Comparison of ENCODE assay signal across 10 cellular contexts in the genomic region with DNA sequence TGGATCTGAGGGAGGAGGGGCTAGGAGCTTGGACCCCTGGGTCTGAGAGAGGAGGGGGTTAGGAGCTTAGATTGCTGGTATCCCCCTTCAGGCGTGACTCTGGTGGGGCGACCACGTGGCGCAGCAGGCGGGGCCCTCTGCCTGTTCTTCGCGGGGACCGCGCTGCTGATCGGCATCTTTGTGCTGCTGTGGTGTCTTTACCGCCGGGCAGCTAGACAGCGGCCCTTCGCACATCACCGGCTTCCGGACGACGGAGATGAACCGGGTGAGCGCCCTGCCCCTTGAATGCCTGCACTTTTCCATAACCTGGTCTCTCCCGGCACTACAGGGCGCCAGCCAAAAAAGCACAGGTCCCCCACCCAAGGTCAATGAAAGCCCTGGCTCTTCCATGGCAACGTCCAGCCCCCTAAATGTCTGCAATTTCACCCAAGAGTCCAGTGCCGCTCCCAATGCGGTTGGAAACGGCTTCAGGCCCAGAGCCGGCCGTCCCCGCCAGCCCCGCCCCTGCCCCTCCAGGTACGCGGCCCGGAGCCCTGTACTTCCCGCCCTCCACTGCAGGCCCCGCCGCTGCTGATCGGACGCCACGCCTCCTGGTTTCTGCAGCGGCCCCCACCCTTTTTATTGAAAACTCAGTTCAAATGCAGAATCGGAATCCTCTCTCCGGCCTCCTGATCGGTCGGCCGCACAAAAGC. TPM values are rescaled to one million over a fixed set of nuclear protein-coding genes. Genes with fewer than 3 reads are reported as not detected.
A peak's percentile ranks its signal among the peaks of the same experiment; 100 is the strongest.
DNase-seq lines count a peak whose midpoint lies in the region; ATAC-seq and TF ChIP-seq lines count a peak whose summit lies in the region.
"Had no signal": no experiment of that assay in that cellular context is flagged by ENCODE, and none has a peak within 500 bp of the region (broad histone marks: within the 10 kb centered on the region; RNA-seq: fewer than 3 reads in every experiment).

No MANE protein-coding gene starts in this region.

- ATAC-seq in activated CD4-positive, alpha-beta T cell treated with anti-CD3 and anti-CD28 coated beads for 36 hours = peak; percentile 28
- no peak for ATAC-seq in psoas muscle

- WGBS in endodermal cell (ENCODE audit: insufficient coverage in 1 of 2, insufficient read length in 1 of 2), 2 experiments = 5 to 7% methylated on average over 35 to 45 of the region's 45 CpGs
- WGBS in psoas muscle, 3 donors = 1 to 2% (median 1%) methylated on average over 44 to 45 of the region's 45 CpGs

- no peaks in the 10 kb centered on the region for H3K9me3 Mint-ChIP-seq in activated CD4-positive, alpha-beta T cell treated with anti-CD3 and anti-CD28 coated beads for 36 hours (ENCODE audit: low read depth)
- H3K9me3 Mint-ChIP-seq in endodermal cell = peaks cover 10% of the 10 kb centered on the region

- CTCF ChIA-PET in activated CD4-positive, alpha-beta T cell treated with anti-CD3 and anti-CD28 coated beads for 36 hours (lab: Charles Lee) = interaction anchor here (2.8 kb wide), 1 partner anchor 35 kb away, joined by 13 read pairs; no protein-coding TSS in a partner anchor

- peaks cover 78% of the 10 kb centered on the region for H3K27me3 Mint-ChIP-seq in activated CD4-positive, alpha-beta T cell treated with anti-CD3 and anti-CD28 coated beads for 36 hours
- peaks cover 98% of the 10 kb centered on the region for H3K27me3 Mint-ChIP-seq in endodermal cell (ENCODE audit: insufficient read depth)

- H3K4me3 ChIP-seq in endodermal cell (ENCODE audit: low read length) = peak overlapping the region; percentile 60
- H3K4me3 ChIP-seq in psoas muscle = peak overlapping the region; percentile 7
- H3K4me3 ChIP-seq in vagina = no peak overlapping the region

- POLR2A ChIA-PET in activated CD4-positive, alpha-beta T cell treated with anti-CD3 and anti-CD28 coated beads for 36 hours (lab: Charles Lee) = no interaction called here

- TF ChIP-seq POLR2A in vagina (IDR thresholded peaks at IDR 0.05) = no peak

- TF ChIP-seq CTCF in endodermal cell (conservative IDR thresholded peaks at IDR 0.05) = no peak
- no peak for TF ChIP-seq CTCF in psoas muscle (IDR thresholded peaks at IDR 0.05)
- TF ChIP-seq CTCF in vagina (IDR thresholded peaks at IDR 0.05) = no peak

- H3K9me3 ChIP-seq in endodermal cell (ENCODE audit: control insufficient read depth, low read length) (no peaks in the 10 kb centered on the region), psoas muscle (no peaks in the 10 kb centered on the region), vagina (no peaks in the 10 kb centered on the region)

- H3K36me3 ChIP-seq in endodermal cell (ENCODE audit: control insufficient read depth, insufficient read depth, low read length) (no peaks in the 10 kb centered on the region), psoas muscle (ENCODE audit: insufficient read depth in 1 of 2, low read depth in 1 of 2) (no peaks in the 10 kb centered on the region), vagina (no peaks in the 10 kb centered on the region)

- H3K4me1 Mint-ChIP-seq in activated CD4-positive, alpha-beta T cell treated with anti-CD3 and anti-CD28 coated beads for 36 hours = peaks cover 42% of the 10 kb centered on the region
- peaks cover 20% of the 10 kb centered on the region for H3K4me1 Mint-ChIP-seq in endodermal cell

- no peak overlapping the region for H3K27ac Mint-ChIP-seq in activated CD4-positive, alpha-beta T cell treated with anti-CD3 and anti-CD28 coated beads for 36 hours
- no peak overlapping the region for H3K27ac Mint-ChIP-seq in endodermal cell

- no peak overlapping the region for H3K9ac ChIP-seq in endodermal cell (ENCODE audit: extremely low read depth, low read length, poor library complexity, severe bottlenecking)

- H3K4me1 ChIP-seq in endodermal cell (ENCODE audit: control insufficient read depth, insufficient read depth, low read length) (no peaks in the 10 kb centered on the region), psoas muscle (peaks cover 14% of the 10 kb centered on the region), vagina (peaks cover 20% of the 10 kb centered on the region)

- H3K36me3 Mint-ChIP-seq in activated CD4-positive, alpha-beta T cell treated with anti-CD3 and anti-CD28 coated beads for 36 hours (ENCODE audit: low read depth) = no peaks in the 10 kb centered on the region
- peaks cover 4% of the 10 kb centered on the region for H3K36me3 Mint-ChIP-seq in endodermal cell (ENCODE audit: low read depth)

- intact Hi-C loops in activated CD4-positive, alpha-beta T cell treated with anti-CD3 and anti-CD28 coated beads for 36 hours (cut with DNase I, micrococcal nuclease) = no loop called here
- intact Hi-C loops in psoas muscle (cut with DNase I) (no loop called here), vagina (cut with DNase I) (no loop called here)

- H3K4me3 Mint-ChIP-seq in activated CD4-positive, alpha-beta T cell treated with anti-CD3 and anti-CD28 coated beads for 36 hours = no peak overlapping the region
- peak overlapping the region; percentile 50 for H3K4me3 Mint-ChIP-seq in endodermal cell

- H3K27me3 ChIP-seq in endodermal cell (ENCODE audit: control insufficient read depth, insufficient read depth, low read length, poor library complexity, severe bottlenecking) = peaks cover 100% of the 10 kb centered on the region
- peaks cover 0 to 97% (median 64%) of the 10 kb centered on the region in 3 donors for H3K27me3 ChIP-seq in psoas muscle (ENCODE audit: insufficient read depth in 3 of 3, low read length in 2 of 3)
- H3K27me3 ChIP-seq in vagina = peaks cover 29% of the 10 kb centered on the region

- DNase-seq in activated CD4-positive, alpha-beta T cell treated with anti-CD3 and anti-CD28 coated beads for 36 hours = peak; percentile 51
- DNase-seq in activated CD4-positive, alpha-beta T cell treated with anti-CD3 and anti-CD28 coated beads, Interleukin-2, amount 50 U/mL, for 1 hour = no peak
- DNase-seq in NCI-H69 (lab: John Stamatoyannopoulos, UW) (peak; percentile 76), endodermal cell (peak; percentile 87), psoas muscle (no peak), amygdala (lab: John Stamatoyannopoulos, UW) (no peak), vagina (ENCODE audit: extremely low spot score in 2 of 2) (no peak), NCI-H1105 (lab: John Stamatoyannopoulos, UW) (no peak)

- no peak overlapping the region for H3K27ac ChIP-seq in endodermal cell (ENCODE audit: low read depth, low read length)
- H3K27ac ChIP-seq in psoas muscle = no peak overlapping the region
- H3K27ac ChIP-seq in vagina = no peak overlapping the region

RNA-seq across cellular contexts. Expression of gene GFY, which starts 2.8 kb away (rescaled TPM):
- not detected for total RNA-seq in activated CD4-positive, alpha-beta T cell treated with anti-CD3 and anti-CD28 coated beads for 36 hours
- total RNA-seq in endodermal cell (under 1 TPM in 1 of 2 donors, not detected in 1; 0.18 TPM), psoas muscle (not detected), vagina (not detected)
- 0.53 TPM for polyA plus RNA-seq in endodermal cell (2013, experiment 1 of 2)
- polyA plus RNA-seq in endodermal cell (2013, experiment 2 of 2) = 0.41 TPM
- polyA plus RNA-seq in psoas muscle = under 1 TPM in 1 of 3 donors, not detected in 2; 0.33 TPM
- total RNA-seq: dermis microvascular lymphatic vessel endothelial cell; T-helper 1 cell treated with Interleukin-12 subunit alpha and Interleukin-12 subunit beta and Interleukin-4 antibody, amounts not matched to agents 30 ng/mL and 1 ng/mL, for 36 hours had no signal

RNA-seq across cellular contexts. Expression of gene PTH2, which starts 4.8 kb away (rescaled TPM):
- total RNA-seq in activated CD4-positive, alpha-beta T cell treated with anti-CD3 and anti-CD28 coated beads for 36 hours = not detected
- total RNA-seq in endodermal cell (not detected), psoas muscle (not detected), vagina (not detected)
- polyA plus RNA-seq in endodermal cell (2013, experiment 1 of 2) = 0.64 TPM
- 0.79 TPM for polyA plus RNA-seq in endodermal cell (2013, experiment 2 of 2)
- not detected for polyA plus RNA-seq in psoas muscle
- total RNA-seq: dermis microvascular lymphatic vessel endothelial cell; T-helper 1 cell treated with Interleukin-12 subunit alpha and Interleukin-12 subunit beta and Interleukin-4 antibody, amounts not matched to agents 30 ng/mL and 1 ng/mL, for 36 hours had no signal

RNA-seq across cellular contexts. Expression of gene SLC17A7, which starts 13.3 kb away (rescaled TPM):
- total RNA-seq in activated CD4-positive, alpha-beta T cell treated with anti-CD3 and anti-CD28 coated beads for 36 hours = under 1 TPM; 0.07 to 0.14 TPM
- under 1 TPM; 0.22 to 0.33 TPM for total RNA-seq in endodermal cell
- 1.00 TPM for polyA plus RNA-seq in endodermal cell (2013, experiment 1 of 2)
- 1.1 TPM for polyA plus RNA-seq in endodermal cell (2013, experiment 2 of 2)
- total RNA-seq in psoas muscle = 1 to 10 TPM in 1 of 4 donors, under 1 TPM in 3; 0.42 to 1.8 (median 0.82) TPM
- polyA plus RNA-seq in psoas muscle = under 1 TPM; 0.55 to 0.79 (median 0.59) TPM
- total RNA-seq in vagina = 0.74 TPM

RNA-seq across cellular contexts. Expression of gene PIH1D1, which starts 23.6 kb away (rescaled TPM):
- total RNA-seq in activated CD4-positive, alpha-beta T cell treated with anti-CD3 and anti-CD28 coated beads for 36 hours = 100 to 1,000 TPM; 117 to 138 TPM
- total RNA-seq in endodermal cell (100 to 1,000 TPM; 128 to 133 TPM), psoas muscle (10 to 100 TPM; 37.2 to 60.1 (median 43.1) TPM), vagina (96.3 TPM)
- 100 TPM for polyA plus RNA-seq in endodermal cell (2013, experiment 1 of 2)
- polyA plus RNA-seq in endodermal cell (2013, experiment 2 of 2) = 90.8 TPM
- 10 to 100 TPM; 46.4 to 69.8 (median 52.2) TPM for polyA plus RNA-seq in psoas muscle

RNA-seq across cellular contexts. Expression of gene ALDH16A1, which starts 25.0 kb away (rescaled TPM):
- 10 to 100 TPM; 26.8 to 33.3 TPM for total RNA-seq in activated CD4-positive, alpha-beta T cell treated with anti-CD3 and anti-CD28 coated beads for 36 hours
- total RNA-seq in endodermal cell (10 to 100 TPM; 52.8 to 57.1 TPM), psoas muscle (10 to 100 TPM in 1 of 4 donors, 1 to 10 TPM in 3; 6.5 to 11.1 (median 7.7) TPM), vagina (29.5 TPM)
- polyA plus RNA-seq in endodermal cell (2013, experiment 1 of 2) = 27.4 TPM
- 32.6 TPM for polyA plus RNA-seq in endodermal cell (2013, experiment 2 of 2)
- 10 to 100 TPM in 1 of 3 donors, 1 to 10 TPM in 2; 3.6 to 12.9 (median 5.7) TPM for polyA plus RNA-seq in psoas muscle

Comparison
In these comparisons a context has a peak if more than half of its experiments do, and no peak if none do; other contexts are left out.
1. DNase-seq: peak in activated CD4-positive, alpha-beta T cell treated with anti-CD3 and anti-CD28 coated beads for 36 hours (single experiment), NCI-H69 (single experiment) and endodermal cell (single experiment); none in activated CD4-positive, alpha-beta T cell treated with anti-CD3 and anti-CD28 coated beads, Interleukin-2, amount 50 U/mL, for 1 hour (single experiment), psoas muscle (0 of 2), amygdala (0 of 56), vagina (0 of 2) and NCI-H1105 (single experiment).
2. H3K4me3 ChIP-seq: peak in endodermal cell (single experiment) and psoas muscle (single experiment); none in vagina (0 of 2).